8 cellular contexts compared by ENCODE assay signal in the genomic region with DNA sequence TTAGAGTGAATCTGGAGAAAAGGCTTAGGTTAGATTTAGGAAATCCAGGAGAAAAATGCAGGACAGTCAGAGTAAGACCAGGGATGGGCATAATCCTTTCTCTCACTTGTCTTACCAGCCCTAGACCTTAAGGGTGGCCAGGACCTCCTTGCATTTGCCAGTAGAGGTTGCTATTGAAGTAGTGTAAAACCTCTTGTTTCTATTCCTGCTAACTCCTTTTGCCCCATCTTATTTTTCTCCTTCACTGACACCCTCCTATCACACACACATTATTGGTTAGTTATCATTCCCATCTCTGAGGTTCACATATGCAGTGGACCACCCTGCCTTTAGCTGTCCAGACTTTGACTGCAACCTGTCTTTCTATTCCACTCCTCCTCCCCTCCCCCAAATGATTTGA.
A peak's percentile ranks its signal among the peaks of the same experiment; 100 is the strongest.
DNase-seq lines count a peak whose midpoint lies in the region; TF ChIP-seq lines count a peak whose summit lies in the region.

No MANE protein-coding gene starts in this region.

- H3K4me3 Mint-ChIP-seq in HFFc6 (peak overlapping the region; percentile 67), brain (no peak overlapping the region)

- H3K4me1 Mint-ChIP-seq in HFFc6 (ENCODE audit: low read depth) (peaks cover 66% of the 10 kb centered on the region), brain (peaks cover 60% of the 10 kb centered on the region)

- H3K18ac ChIP-seq in mesendoderm (ENCODE audit: low read length): no peak overlapping the region

- no peak overlapping the region for H4K8ac ChIP-seq in mesendoderm (ENCODE audit: low read depth, low read length)

- H3K9me3 ChIP-seq in BE2C: no peaks in the 10 kb centered on the region

- DNase-seq in BE2C (no peak), HFFc6 (no peak), mesendoderm (peak; percentile 70), KG1 (lab: John Stamatoyannopoulos, UW) (no peak), NCI-H774 (lab: John Stamatoyannopoulos, UW) (no peak), NCI-H345 (lab: John Stamatoyannopoulos, UW) (no peak)
- no peak for DNase-seq in effector CD8-positive, alpha-beta T cell (lab: John Stamatoyannopoulos, UW)

- no peak overlapping the region for H3K27ac ChIP-seq in mesendoderm (ENCODE audit: low read depth, low read length)

- no peak overlapping the region for H3K4me3 ChIP-seq in BE2C (ENCODE audit: low read depth, low read length)
- H3K4me3 ChIP-seq in mesendoderm (ENCODE audit: low read length): no peak overlapping the region

- H3K36me3 Mint-ChIP-seq in HFFc6 (ENCODE audit: low read depth) (peaks cover 11% of the 10 kb centered on the region), brain (peaks cover 46% of the 10 kb centered on the region)

- H3K9ac ChIP-seq in mesendoderm (ENCODE audit: low read length): no peak overlapping the region

- H3K27ac Mint-ChIP-seq in HFFc6 (peak overlapping the region; percentile 94), brain (peak overlapping the region; percentile 2 to 87 (median 66))

- no peak overlapping the region for H4K5ac ChIP-seq in mesendoderm (ENCODE audit: low read length)

- no peak overlapping the region for H2AK5ac ChIP-seq in mesendoderm (ENCODE audit: low read length)

- H3K9me3 Mint-ChIP-seq in HFFc6 (no peaks in the 10 kb centered on the region), brain (no peaks in the 10 kb centered on the region)

- no peak overlapping the region for H3K23ac ChIP-seq in mesendoderm (ENCODE audit: low read length)

- H3K4me2 ChIP-seq in mesendoderm (ENCODE audit: low read length): no peak overlapping the region

- peaks cover 5% of the 10 kb centered on the region for H3K4me1 ChIP-seq in BE2C
- H3K4me1 ChIP-seq in mesendoderm (ENCODE audit: control insufficient read depth, low read depth, low read length): peaks cover 8% of the 10 kb centered on the region

- H3K4ac ChIP-seq in mesendoderm (ENCODE audit: low read depth, low read length): no peak overlapping the region

- no peak overlapping the region for H2BK120ac ChIP-seq in mesendoderm (ENCODE audit: low read depth, low read length)

- no peak overlapping the region for H2BK5ac ChIP-seq in mesendoderm (ENCODE audit: low read length)

- H3K36me3 ChIP-seq in BE2C (no peaks in the 10 kb centered on the region), mesendoderm (ENCODE audit: control insufficient read depth, insufficient read depth, low read length) (no peaks in the 10 kb centered on the region)

- TF ChIP-seq CTCF in BE2C (IDR thresholded peaks at IDR 0.05; ENCODE audit: low read depth, low read length) (peak; percentile 12; the same call in 1 of the 2 replicates), HFFc6 (IDR thresholded peaks at IDR 0.05) (peak; percentile 57), brain (conservative IDR thresholded peaks at IDR 0.05) (peak in 1 of 2 experiments; percentile 25)

- peaks cover 2% of the 10 kb centered on the region for H3K79me2 ChIP-seq in mesendoderm (ENCODE audit: control insufficient read depth, insufficient read depth, low read length)

- peaks cover 1% of the 10 kb centered on the region for H3K79me1 ChIP-seq in mesendoderm (ENCODE audit: low read length)

- H3K27me3 Mint-ChIP-seq in HFFc6 (ENCODE audit: insufficient read depth) (no peaks in the 10 kb centered on the region), brain (no peaks in the 10 kb centered on the region)

- no peak overlapping the region for H3K56ac ChIP-seq in mesendoderm (ENCODE audit: low read length)

- no peak overlapping the region for H2BK15ac ChIP-seq in mesendoderm (replicated peaks; ENCODE audit: low read depth)

- H3K27me3 ChIP-seq in BE2C (no peaks in the 10 kb centered on the region), mesendoderm (ENCODE audit: insufficient read depth, low read length, poor library complexity) (no peaks in the 10 kb centered on the region)
